In the genomic region with DNA sequence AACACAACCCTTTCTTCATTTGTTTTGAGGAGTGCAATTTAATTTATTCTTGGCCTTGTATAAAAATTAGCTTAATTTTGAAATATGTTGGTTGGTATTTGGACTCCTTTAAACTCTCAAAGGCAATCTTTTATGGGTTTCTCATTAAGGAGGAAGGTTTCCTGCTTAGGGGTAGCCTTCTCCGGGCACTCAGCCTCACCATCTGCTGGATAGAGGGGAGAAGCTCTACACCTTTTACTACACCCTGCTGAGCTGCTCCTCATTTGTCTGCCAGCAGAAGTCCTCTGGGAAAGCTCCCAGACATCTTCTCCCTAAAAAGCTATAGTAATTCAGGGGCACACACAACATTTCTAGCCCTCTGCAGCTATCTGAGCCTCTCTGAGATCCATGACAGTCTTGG, we compare ENCODE assay signal across 26 cellular contexts.
DNase-seq lines count a peak whose midpoint lies in the region; ATAC-seq and TF ChIP-seq lines count a peak whose summit lies in the region.
"Had no signal": no experiment of that assay in that cellular context is flagged by ENCODE, and none has a peak within 500 bp of the region (broad histone marks: within the 10 kb centered on the region; RNA-seq: fewer than 3 reads in every experiment).

No MANE protein-coding gene starts in this region.

- no peak for ATAC-seq in aorta (ENCODE audit: low FRiP score)
- ATAC-seq in HG02759 (IDR thresholded peaks at IDR 0.05; ENCODE audit: unreplicated experiment): no peak
- ATAC-seq in HG03378 (IDR thresholded peaks at IDR 0.05; ENCODE audit: unreplicated experiment): no peak
- ATAC-seq: activated T-cell treated with anti-CD3 and anti-CD28 coated beads, Interleukin-2, amount 50 U/mL, for 4 hours; mucosa of descending colon; sciatic nerve; T-cell had no signal

- H3K4me1 ChIP-seq in aorta (ENCODE audit: control insufficient read depth in 1 of 2, insufficient read depth in 2 of 2, low read length in 2 of 2): peaks cover 9 to 31% of the 10 kb centered on the region in 2 donors

- H3K4me3 ChIP-seq in WERI-Rb-1 (ENCODE audit: low read depth, low read length) (no peak overlapping the region), epithelial cell of proximal tubule (ENCODE audit: low read depth, low read length) (no peak overlapping the region), aorta (ENCODE audit: low read length in 2 of 2) (no peak overlapping the region)
- H3K4me3 ChIP-seq: left ventricle myocardium inferior, mucosa of descending colon, SJCRH30 had no signal

- 50 to 60% methylated on average over 1 of the region's 1 CpG for WGBS in aorta, 2 donors

- no peaks in the 10 kb centered on the region; the same call in 1 of the 2 replicates for H3K36me3 ChIP-seq in WERI-Rb-1
- no peaks in the 10 kb centered on the region for H3K36me3 ChIP-seq in aorta (ENCODE audit: control insufficient read depth in 1 of 2, insufficient read depth in 2 of 2, low read length in 1 of 2)
- H3K36me3 ChIP-seq: left ventricle myocardium inferior, SJCRH30 had no signal

- H3K27me3 ChIP-seq in WERI-Rb-1 (ENCODE audit: insufficient read depth, low read depth, severe bottlenecking): no peaks in the 10 kb centered on the region
- H3K27me3 ChIP-seq in aorta (ENCODE audit: control insufficient read depth in 1 of 2, insufficient read depth in 2 of 2, low read length in 1 of 2): no peaks in the 10 kb centered on the region
- H3K27me3 ChIP-seq: SJCRH30 had no signal

- intact Hi-C loops in aorta (cut with DNase I): no loop called here

- H3K27ac ChIP-seq in WERI-Rb-1 (no peak overlapping the region), aorta (ENCODE audit: low read depth in 1 of 2, low read length in 2 of 2) (peak overlapping the region; percentile 49 to 68)
- H3K27ac ChIP-seq: left ventricle myocardium inferior, SJCRH30 had no signal

- H3K9me3 ChIP-seq in WERI-Rb-1 (ENCODE audit: severe bottlenecking): no peaks in the 10 kb centered on the region
- no peaks in the 10 kb centered on the region for H3K9me3 ChIP-seq in aorta (ENCODE audit: control insufficient read depth, low read length)
- H3K9me3 ChIP-seq: Caco-2, left ventricle myocardium inferior, mucosa of descending colon, SJCRH30 had no signal

- DNase-seq in DMS 273 (lab: John Stamatoyannopoulos, UW; ENCODE audit: unreplicated experiment) (peak; percentile 36), DMS 273 treated with DMSO at 0.1 percent for 48 hours (lab: John Stamatoyannopoulos, UW) (no peak), WERI-Rb-1 (peak; percentile 23), epithelial cell of proximal tubule (ENCODE audit: low read depth) (no peak), aorta (no peak), 8988T (no peak)
- DNase-seq: activated naive CD4-positive, alpha-beta T cell treated with Interleukin-2 at 50 U/mL for 16 hours; activated T-cell treated with anti-CD3 and anti-CD28 coated beads, Interleukin-2, amount 50 U/mL, for 4 hours; amygdala; Caco-2; central memory CD4-positive, alpha-beta T cell; EL; foreskin melanocyte; hippocampal formation; Karpas-422; left ventricle myocardium inferior; mucosa of descending colon; NCI-H1048; NCI-H2081; NCI-H446; NK-92 treated with Interleukin-12 subunit alpha and Interleukin-12 subunit beta, amount 100 ng/mL, for 24 hours; SJCRH30; T-cell had no signal

- TF ChIP-seq CTCF in WERI-Rb-1 (IDR thresholded peaks at IDR 0.05; ENCODE audit: low read depth, low read length) (peak; percentile 45; the same call in 1 of the 2 replicates), epithelial cell of proximal tubule (conservative IDR thresholded peaks at IDR 0.05; ENCODE audit: low read depth, low read length) (peak; percentile 8)

Comparison
In these comparisons a context has a peak if more than half of its experiments do, and no peak if none do; other contexts are left out.
1. DNase-seq: peak in DMS 273 (single experiment) and WERI-Rb-1 (single experiment); none in DMS 273 treated with DMSO at 0.1 percent for 48 hours (single experiment), epithelial cell of proximal tubule (single experiment), aorta (0 of 2) and 8988T (single experiment).